Comparison of ENCODE assay signal across 1 cellular context in genomic region chr11:2132874-2133480, GRCh38.
A peak's percentile ranks its signal among the peaks of the same experiment; 100 is the strongest.
TF ChIP-seq lines count a peak whose summit lies in the region.

No MANE protein-coding gene starts in this region.

TF ChIP-seq in HepG2, 621 proteins besides CTCF, POLR2A, EP300 and RAD21 (continued from another document and continues in another):
- no peak for TF ChIP-seq ZNF282 (IDR thresholded peaks at IDR 0.05; ENCODE audit: partially characterized antibody)
- no peak for TF ChIP-seq ETV5 (CRISPR knock-in tag; IDR thresholded peaks at IDR 0.05; ENCODE audit: borderline replicate concordance)
- 0 out of 2 replicates have a peak, but pooled peaks have one; percentile 82 for TF ChIP-seq AFF4 (CRISPR knock-in tag; IDR thresholded peaks at IDR 0.05)
- TF ChIP-seq BHLHE40 (IDR thresholded peaks at IDR 0.05; ENCODE audit: low read length) = no peak
- TF ChIP-seq, protein P1, sequence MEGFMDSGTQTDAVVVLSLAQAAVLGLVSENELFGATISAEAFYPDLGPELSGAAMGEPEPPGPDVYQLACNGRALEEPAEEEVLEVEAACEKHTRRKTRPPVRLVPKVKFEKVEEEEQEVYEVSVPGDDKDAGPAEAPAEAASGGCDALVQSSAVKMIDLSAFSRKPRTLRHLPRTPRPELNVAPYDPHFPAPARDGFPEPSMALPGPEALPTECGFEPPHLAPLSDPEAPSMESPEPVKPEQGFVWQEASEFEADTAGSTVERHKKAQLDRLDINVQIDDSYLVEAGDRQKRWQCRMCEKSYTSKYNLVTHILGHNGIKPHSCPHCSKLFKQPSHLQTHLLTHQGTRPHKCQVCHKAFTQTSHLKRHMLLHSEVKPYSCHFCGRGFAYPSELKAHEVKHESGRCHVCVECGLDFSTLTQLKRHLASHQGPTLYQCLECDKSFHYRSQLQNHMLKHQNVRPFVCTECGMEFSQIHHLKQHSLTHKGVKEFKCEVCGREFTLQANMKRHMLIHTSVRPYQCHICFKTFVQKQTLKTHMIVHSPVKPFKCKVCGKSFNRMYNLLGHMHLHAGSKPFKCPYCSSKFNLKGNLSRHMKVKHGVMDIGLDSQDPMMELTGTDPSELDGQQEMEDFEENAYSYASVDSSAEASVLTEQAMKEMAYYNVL (CRISPR knock-in tag; IDR thresholded peaks at IDR 0.05; ENCODE audit: borderline replicate concordance) = no peak
- 0 out of 2 replicates have a peak, but pooled peaks have one; percentile 16 for TF ChIP-seq FOXC1 (CRISPR knock-in tag; IDR thresholded peaks at IDR 0.05; ENCODE audit: borderline replicate concordance)
- no peak for TF ChIP-seq GATAD2A (CRISPR knock-in tag; IDR thresholded peaks at IDR 0.05)
- TF ChIP-seq ATAD3A (CRISPR knock-in tag; IDR thresholded peaks at IDR 0.05) = no peak
- no peak for TF ChIP-seq CENPBD1 (CRISPR knock-in tag; IDR thresholded peaks at IDR 0.05; ENCODE audit: borderline replicate concordance, low read depth)
- no peak for TF ChIP-seq ZSCAN31 (CRISPR knock-in tag; IDR thresholded peaks at IDR 0.05; ENCODE audit: low read depth)
- TF ChIP-seq, protein P2, sequence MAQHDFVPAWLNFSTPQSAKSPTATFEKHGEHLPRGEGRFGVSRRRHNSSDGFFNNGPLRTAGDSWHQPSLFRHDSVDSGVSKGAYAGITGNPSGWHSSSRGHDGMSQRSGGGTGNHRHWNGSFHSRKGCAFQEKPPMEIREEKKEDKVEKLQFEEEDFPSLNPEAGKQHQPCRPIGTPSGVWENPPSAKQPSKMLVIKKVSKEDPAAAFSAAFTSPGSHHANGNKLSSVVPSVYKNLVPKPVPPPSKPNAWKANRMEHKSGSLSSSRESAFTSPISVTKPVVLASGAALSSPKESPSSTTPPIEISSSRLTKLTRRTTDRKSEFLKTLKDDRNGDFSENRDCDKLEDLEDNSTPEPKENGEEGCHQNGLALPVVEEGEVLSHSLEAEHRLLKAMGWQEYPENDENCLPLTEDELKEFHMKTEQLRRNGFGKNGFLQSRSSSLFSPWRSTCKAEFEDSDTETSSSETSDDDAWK (CRISPR knock-in tag; IDR thresholded peaks at IDR 0.05) = no peak
- no peak for TF ChIP-seq ZNF792 (CRISPR knock-in tag; IDR thresholded peaks at IDR 0.05)
- TF ChIP-seq JDP2 (CRISPR knock-in tag; IDR thresholded peaks at IDR 0.05; ENCODE audit: borderline replicate concordance) = no peak
- no peak for TF ChIP-seq TFDP1 (CRISPR knock-in tag; IDR thresholded peaks at IDR 0.05; ENCODE audit: borderline replicate concordance)
- TF ChIP-seq ZNF780A (CRISPR knock-in tag; IDR thresholded peaks at IDR 0.05) = no peak
- TF ChIP-seq SMAD3 (CRISPR knock-in tag; IDR thresholded peaks at IDR 0.05) = no peak
- no peak for TF ChIP-seq ATM (IDR thresholded peaks at IDR 0.05; ENCODE audit: borderline replicate concordance)
- TF ChIP-seq EEA1 (CRISPR knock-in tag; IDR thresholded peaks at IDR 0.05; ENCODE audit: borderline replicate concordance) = no peak
- no peak for TF ChIP-seq SRSF4 (IDR thresholded peaks at IDR 0.05; ENCODE audit: low read depth, low read length, poor library complexity, severe bottlenecking)
- no peak for TF ChIP-seq YEATS2 (CRISPR knock-in tag; IDR thresholded peaks at IDR 0.05; ENCODE audit: borderline replicate concordance)
- TF ChIP-seq STAT6 (CRISPR knock-in tag; IDR thresholded peaks at IDR 0.05; ENCODE audit: borderline replicate concordance) = 0 out of 2 replicates have a peak, but pooled peaks have one; percentile 16
- TF ChIP-seq FOXO1 (CRISPR knock-in tag; IDR thresholded peaks at IDR 0.05) = no peak
- no peak for TF ChIP-seq LCORL (IDR thresholded peaks at IDR 0.05)
- TF ChIP-seq LCORL (CRISPR knock-in tag; IDR thresholded peaks at IDR 0.05) = no peak; the same call in 1 of the 2 replicates
- TF ChIP-seq ZNF709 (CRISPR knock-in tag; IDR thresholded peaks at IDR 0.05) = peak; percentile 50; the same call in 1 of the 2 replicates
- TF ChIP-seq, protein P3, sequence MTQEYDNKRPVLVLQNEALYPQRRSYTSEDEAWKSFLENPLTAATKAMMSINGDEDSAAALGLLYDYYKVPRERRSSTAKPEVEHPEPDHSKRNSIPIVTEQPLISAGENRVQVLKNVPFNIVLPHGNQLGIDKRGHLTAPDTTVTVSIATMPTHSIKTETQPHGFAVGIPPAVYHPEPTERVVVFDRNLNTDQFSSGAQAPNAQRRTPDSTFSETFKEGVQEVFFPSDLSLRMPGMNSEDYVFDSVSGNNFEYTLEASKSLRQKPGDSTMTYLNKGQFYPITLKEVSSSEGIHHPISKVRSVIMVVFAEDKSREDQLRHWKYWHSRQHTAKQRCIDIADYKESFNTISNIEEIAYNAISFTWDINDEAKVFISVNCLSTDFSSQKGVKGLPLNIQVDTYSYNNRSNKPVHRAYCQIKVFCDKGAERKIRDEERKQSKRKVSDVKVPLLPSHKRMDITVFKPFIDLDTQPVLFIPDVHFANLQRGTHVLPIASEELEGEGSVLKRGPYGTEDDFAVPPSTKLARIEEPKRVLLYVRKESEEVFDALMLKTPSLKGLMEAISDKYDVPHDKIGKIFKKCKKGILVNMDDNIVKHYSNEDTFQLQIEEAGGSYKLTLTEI (CRISPR knock-in tag; conservative IDR thresholded peaks at IDR 0.05) = no peak
- no peak for TF ChIP-seq ZNF678 (CRISPR knock-in tag; IDR thresholded peaks at IDR 0.05)
- TF ChIP-seq MNT (IDR thresholded peaks at IDR 0.05) = no peak
- no peak for TF ChIP-seq ZNF713 (CRISPR knock-in tag; IDR thresholded peaks at IDR 0.05)
- TF ChIP-seq KLF9 (CRISPR knock-in tag; IDR thresholded peaks at IDR 0.05; ENCODE audit: low read depth) = no peak
- TF ChIP-seq KAT2B (IDR thresholded peaks at IDR 0.05; ENCODE audit: borderline replicate concordance, low read depth, low read length) = no peak
- no peak for TF ChIP-seq HNRNPK (IDR thresholded peaks at IDR 0.05; ENCODE audit: low read depth, low read length, poor library complexity, severe bottlenecking)
- TF ChIP-seq, protein P4, sequence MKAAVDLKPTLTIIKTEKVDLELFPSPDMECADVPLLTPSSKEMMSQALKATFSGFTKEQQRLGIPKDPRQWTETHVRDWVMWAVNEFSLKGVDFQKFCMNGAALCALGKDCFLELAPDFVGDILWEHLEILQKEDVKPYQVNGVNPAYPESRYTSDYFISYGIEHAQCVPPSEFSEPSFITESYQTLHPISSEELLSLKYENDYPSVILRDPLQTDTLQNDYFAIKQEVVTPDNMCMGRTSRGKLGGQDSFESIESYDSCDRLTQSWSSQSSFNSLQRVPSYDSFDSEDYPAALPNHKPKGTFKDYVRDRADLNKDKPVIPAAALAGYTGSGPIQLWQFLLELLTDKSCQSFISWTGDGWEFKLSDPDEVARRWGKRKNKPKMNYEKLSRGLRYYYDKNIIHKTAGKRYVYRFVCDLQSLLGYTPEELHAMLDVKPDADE (CRISPR knock-in tag; IDR thresholded peaks at IDR 0.05) = peak; percentile 35; the same call in 1 of the 2 replicates
- TF ChIP-seq ZNF24 (IDR thresholded peaks at IDR 0.05) = no peak
- no peak for TF ChIP-seq PCBP1 (IDR thresholded peaks at IDR 0.05; ENCODE audit: borderline replicate concordance, low read depth, low read length)
- TF ChIP-seq ZBTB49 (CRISPR knock-in tag; IDR thresholded peaks at IDR 0.05; ENCODE audit: borderline replicate concordance) = no peak
- peak; percentile 15; the same call in 1 of the 2 replicates for TF ChIP-seq ZC3H13 (CRISPR knock-in tag; IDR thresholded peaks at IDR 0.05)
- TF ChIP-seq KLF12 (CRISPR knock-in tag; IDR thresholded peaks at IDR 0.05; ENCODE audit: borderline replicate concordance) = peak; percentile 58; the same call in 1 of the 2 replicates
- no peak for TF ChIP-seq HNRNPH1 (optimal IDR thresholded peaks at IDR 0.05; ENCODE audit: low read depth, low read length)
- TF ChIP-seq ZNF383 (CRISPR knock-in tag; IDR thresholded peaks at IDR 0.05; ENCODE audit: borderline replicate concordance) = no peak
- no peak for TF ChIP-seq ZNF772 (CRISPR knock-in tag; IDR thresholded peaks at IDR 0.05)
- 0 out of 2 replicates have a peak, but pooled peaks have one; percentile 24 for TF ChIP-seq GTF3A (CRISPR knock-in tag; conservative IDR thresholded peaks at IDR 0.05)
- no peak for TF ChIP-seq TSC22D2 (CRISPR knock-in tag; IDR thresholded peaks at IDR 0.05; ENCODE audit: borderline replicate concordance)
- no peak for TF ChIP-seq ATF4 (CRISPR knock-in tag; IDR thresholded peaks at IDR 0.05)
- TF ChIP-seq SMARCC2 (IDR thresholded peaks at IDR 0.05) = no peak
